1 cellular context compared by ENCODE assay signal in genomic region chr20:63537525-63538203, GRCh38.
A peak's percentile ranks its signal among the peaks of the same experiment; 100 is the strongest.
TF ChIP-seq lines count a peak whose summit lies in the region.

No MANE protein-coding gene starts in this region.

TF ChIP-seq in IMR-90, 13 proteins besides CTCF, POLR2A, EP300 and RAD21:
- TF ChIP-seq CEBPB (IDR thresholded peaks at IDR 0.05; ENCODE audit: low read depth, low read length): no peak
- TF ChIP-seq SMC3 (IDR thresholded peaks at IDR 0.05; ENCODE audit: low read depth, low read length): peak; percentile 86
- no peak for TF ChIP-seq MAFK (IDR thresholded peaks at IDR 0.05; ENCODE audit: low read depth, low read length)
- TF ChIP-seq CHD1 (IDR thresholded peaks at IDR 0.05; ENCODE audit: low read depth, low read length): no peak
- no peak for TF ChIP-seq NFE2L2 (IDR thresholded peaks at IDR 0.05; ENCODE audit: low read depth, low read length)
- TF ChIP-seq RFX5 (IDR thresholded peaks at IDR 0.05; ENCODE audit: low read depth, low read length): no peak
- peak; percentile 95 for TF ChIP-seq MAZ (IDR thresholded peaks at IDR 0.05; ENCODE audit: borderline replicate concordance, low read depth, low read length)
- TF ChIP-seq, protein P1, sequence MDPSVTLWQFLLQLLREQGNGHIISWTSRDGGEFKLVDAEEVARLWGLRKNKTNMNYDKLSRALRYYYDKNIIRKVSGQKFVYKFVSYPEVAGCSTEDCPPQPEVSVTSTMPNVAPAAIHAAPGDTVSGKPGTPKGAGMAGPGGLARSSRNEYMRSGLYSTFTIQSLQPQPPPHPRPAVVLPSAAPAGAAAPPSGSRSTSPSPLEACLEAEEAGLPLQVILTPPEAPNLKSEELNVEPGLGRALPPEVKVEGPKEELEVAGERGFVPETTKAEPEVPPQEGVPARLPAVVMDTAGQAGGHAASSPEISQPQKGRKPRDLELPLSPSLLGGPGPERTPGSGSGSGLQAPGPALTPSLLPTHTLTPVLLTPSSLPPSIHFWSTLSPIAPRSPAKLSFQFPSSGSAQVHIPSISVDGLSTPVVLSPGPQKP (IDR thresholded peaks at IDR 0.05; ENCODE audit: borderline replicate concordance, low read depth, low read length): no peak
- TF ChIP-seq, protein P2, sequence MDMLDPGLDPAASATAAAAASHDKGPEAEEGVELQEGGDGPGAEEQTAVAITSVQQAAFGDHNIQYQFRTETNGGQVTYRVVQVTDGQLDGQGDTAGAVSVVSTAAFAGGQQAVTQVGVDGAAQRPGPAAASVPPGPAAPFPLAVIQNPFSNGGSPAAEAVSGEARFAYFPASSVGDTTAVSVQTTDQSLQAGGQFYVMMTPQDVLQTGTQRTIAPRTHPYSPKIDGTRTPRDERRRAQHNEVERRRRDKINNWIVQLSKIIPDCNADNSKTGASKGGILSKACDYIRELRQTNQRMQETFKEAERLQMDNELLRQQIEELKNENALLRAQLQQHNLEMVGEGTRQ (IDR thresholded peaks at IDR 0.05; ENCODE audit: low read depth, low read length): no peak
- no peak for TF ChIP-seq RCOR1 (IDR thresholded peaks at IDR 0.05; ENCODE audit: insufficient replicate concordance, low read length)
TF ChIP-seq in IMR-90: peak in this region for 2.
